Comparison of ENCODE assay signal across 25 cellular contexts in the genomic region with DNA sequence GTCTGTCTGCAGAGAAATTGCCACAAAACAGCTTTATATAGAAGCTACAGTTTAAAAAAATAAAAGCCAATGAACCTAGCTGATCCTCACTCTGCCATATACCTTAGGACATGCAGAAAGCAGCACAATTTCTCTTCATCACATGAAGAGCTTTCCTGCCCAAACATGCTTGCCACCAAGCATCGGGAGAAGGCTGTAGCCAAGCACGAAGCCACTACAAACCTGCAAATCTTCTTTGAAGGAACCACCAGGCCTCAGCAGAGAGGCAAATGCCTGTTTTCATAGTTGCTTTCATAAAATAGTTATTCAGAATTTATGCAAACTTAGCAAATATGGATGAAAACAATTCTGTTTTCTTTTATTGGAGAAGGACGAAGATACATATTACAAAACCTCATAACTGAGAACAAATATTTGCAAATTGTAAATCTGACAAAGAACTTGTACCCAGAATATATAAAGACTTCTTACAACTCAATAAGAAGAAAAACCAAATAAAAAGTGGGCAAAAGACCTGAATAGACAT.
"Had no signal": no experiment of that assay in that cellular context is flagged by ENCODE, and none has a peak within 500 bp of the region (broad histone marks: within the 10 kb centered on the region; RNA-seq: fewer than 3 reads in every experiment).

No MANE protein-coding gene starts in this region.

- H3K36me3 Mint-ChIP-seq: memory B cell; naive thymus-derived CD4-positive, alpha-beta T cell; stimulated activated effector memory CD8-positive, alpha-beta T cell treated with anti-CD3 and anti-CD28 coated beads, Interleukin-12 subunit alpha, Interleukin-12 subunit beta, amount 100 ng/mL, for 72 hours had no signal

- H3K9me3 Mint-ChIP-seq: activated T-cell treated with anti-CD3 and anti-CD28 coated beads, Interleukin-2, amount 50 U/mL, for 72 hours; memory B cell; naive thymus-derived CD4-positive, alpha-beta T cell; stimulated activated effector memory CD8-positive, alpha-beta T cell treated with anti-CD3 and anti-CD28 coated beads, Interleukin-12 subunit alpha, Interleukin-12 subunit beta, amount 100 ng/mL, for 72 hours had no signal

- FAIRE-seq: endometrium, pancreas had no signal

- H3K9me3 ChIP-seq: gastrocnemius medialis, heart left ventricle, left ventricle myocardium inferior, pancreas, sigmoid colon, stomach, upper lobe of left lung had no signal

- H3K36me3 ChIP-seq: gastrocnemius medialis, heart left ventricle, left ventricle myocardium inferior, pancreas, sigmoid colon, stomach, upper lobe of left lung had no signal

- H3K27ac ChIP-seq: gastrocnemius medialis, heart left ventricle, left ventricle myocardium inferior, pancreas, sigmoid colon, stomach, upper lobe of left lung had no signal

- ATAC-seq: activated CD4-positive, CD25-positive, alpha-beta regulatory T cell treated with anti-CD3 and anti-CD28 coated beads, Interleukin-2, amount 50 U/mL, for 24 hours; activated T-cell treated with anti-CD3 and anti-CD28 coated beads, Interleukin-2, amount 50 U/mL, for 72 hours; gastrocnemius medialis; heart left ventricle; naive thymus-derived CD4-positive, alpha-beta T cell; pancreas; stimulated activated effector memory CD8-positive, alpha-beta T cell treated with anti-CD3 and anti-CD28 coated beads, Interleukin-12 subunit alpha, Interleukin-12 subunit beta, amount 100 ng/mL, for 72 hours had no signal

- H3K4me1 ChIP-seq: gastrocnemius medialis, pancreas, upper lobe of left lung had no signal

- H3K27me3 ChIP-seq: gastrocnemius medialis, heart left ventricle, pancreas, sigmoid colon, stomach, upper lobe of left lung had no signal

- H3K27ac Mint-ChIP-seq: activated T-cell treated with anti-CD3 and anti-CD28 coated beads, Interleukin-2, amount 50 U/mL, for 72 hours; memory B cell; naive thymus-derived CD4-positive, alpha-beta T cell; stimulated activated effector memory CD8-positive, alpha-beta T cell treated with anti-CD3 and anti-CD28 coated beads, Interleukin-12 subunit alpha, Interleukin-12 subunit beta, amount 100 ng/mL, for 72 hours had no signal

- DNase-seq: activated CD4-positive, alpha-beta T cell treated with anti-CD3 and anti-CD28 coated beads, Interleukin-2, amount 50 U/mL, for 1 hour; activated CD8-positive, alpha-beta memory T cell treated with anti-CD3 and anti-CD28 coated beads for 24 hours; activated CD8-positive, alpha-beta memory T cell treated with anti-CD3 and anti-CD28 coated beads, Interleukin-2, amount 50 U/mL, for 48 hours; activated effector memory CD4-positive, alpha-beta T cell treated with anti-CD3 and anti-CD28 coated beads, Interleukin-2, amount 50 U/mL, for 16 hours; activated naive CD4-positive, alpha-beta T cell treated with anti-CD3 and anti-CD28 coated beads, Interleukin-2, amount 50 U/mL, for 16 hours; activated T-cell treated with anti-CD3 and anti-CD28 coated beads, Interleukin-2, amount 50 U/mL, for 72 hours; aorta; cerebellar nuclear complex; cortex of kidney; gastrocnemius medialis; heart left ventricle; kidney glomerular epithelial cell; left ventricle myocardium inferior; naive thymus-derived CD4-positive, alpha-beta T cell; pancreas; sigmoid colon; stimulated activated CD4-positive, alpha-beta T cell treated with anti-CD3 and anti-CD28 coated beads, Interleukin-4, amount 100 ng/mL, for 24 hours; stomach; T-helper 1 cell; T-helper 9 cell; upper lobe of left lung had no signal

- H3K4me1 Mint-ChIP-seq: memory B cell; naive thymus-derived CD4-positive, alpha-beta T cell; stimulated activated effector memory CD8-positive, alpha-beta T cell treated with anti-CD3 and anti-CD28 coated beads, Interleukin-12 subunit alpha, Interleukin-12 subunit beta, amount 100 ng/mL, for 72 hours had no signal

- H3K4me3 Mint-ChIP-seq: activated T-cell treated with anti-CD3 and anti-CD28 coated beads, Interleukin-2, amount 50 U/mL, for 72 hours; memory B cell; naive thymus-derived CD4-positive, alpha-beta T cell; stimulated activated effector memory CD8-positive, alpha-beta T cell treated with anti-CD3 and anti-CD28 coated beads, Interleukin-12 subunit alpha, Interleukin-12 subunit beta, amount 100 ng/mL, for 72 hours had no signal

- H3K4me3 ChIP-seq: gastrocnemius medialis, heart left ventricle, left ventricle myocardium inferior, pancreas, sigmoid colon, stomach, upper lobe of left lung had no signal
